8 cellular contexts compared by ENCODE assay signal in genomic region chr3:13419356-13420050, GRCh38. TPM values are rescaled to one million over a fixed set of nuclear protein-coding genes. Genes with fewer than 3 reads are reported as not detected.
DNase-seq lines count a peak whose midpoint lies in the region; ATAC-seq and TF ChIP-seq lines count a peak whose summit lies in the region.

No MANE protein-coding gene starts in this region.

- H3K27ac ChIP-seq in PC-9 (no peak overlapping the region), right cardiac atrium (ENCODE audit: low read length) (no peak overlapping the region), rectal smooth muscle tissue (ENCODE audit: low read depth, low read length) (no peak overlapping the region)

- peak overlapping the region; percentile 54 for H3K9ac ChIP-seq in rectal smooth muscle tissue (ENCODE audit: low read length)

- peak; percentile 40 for DNase-seq in NK-92 treated with Interleukin-12 subunit alpha and Interleukin-12 subunit beta, amount 100 ng/mL, for 24 hours (lab: John Stamatoyannopoulos, UW)
- DNase-seq in NK-92 (lab: John Stamatoyannopoulos, UW; ENCODE audit: unreplicated experiment), result no peak
- DNase-seq in PC-9, result peak in 1 of 2 experiments; percentile 28
- peak; percentile 72 for DNase-seq in activated naive CD4-positive, alpha-beta T cell treated with anti-CD3 and anti-CD28 coated beads, Interleukin-2, amount 50 U/mL, for 16 hours
- DNase-seq in right cardiac atrium, result peak; percentile 36 to 78 (median 76)
- no peak for DNase-seq in NCI-H1694 treated with DMSO at 0.1 percent for 48 hours (lab: John Stamatoyannopoulos, UW)

- H4K20me1 ChIP-seq in PC-9 (ENCODE audit: insufficient read depth), result peaks cover 12% of the 10 kb centered on the region

- CTCF ChIA-PET in PC-9 (lab: Charles Lee), result no interaction called here

- H3K79me2 ChIP-seq in PC-9 (ENCODE audit: low read depth), result peaks cover 52% of the 10 kb centered on the region

- H2AFZ ChIP-seq in PC-9, result peak overlapping the region; percentile 83

- H3K27me3 ChIP-seq in PC-9 (ENCODE audit: insufficient read depth, low read depth) (no peaks in the 10 kb centered on the region), right cardiac atrium (ENCODE audit: control insufficient read depth, insufficient read depth) (no peaks in the 10 kb centered on the region), rectal smooth muscle tissue (ENCODE audit: control insufficient read depth, insufficient read depth, low read length) (no peaks in the 10 kb centered on the region)

- H3K36me3 ChIP-seq in PC-9 (ENCODE audit: low read depth) (no peaks in the 10 kb centered on the region), rectal smooth muscle tissue (ENCODE audit: control insufficient read depth, insufficient read depth, low read length) (no peaks in the 10 kb centered on the region)

- BruUV-seq in PC-9 (replicated peaks; lab: Mats Ljungman, UMichigan), result no TSS peak

- whole genome bisulfite sequencing in right cardiac atrium, result 2% methylated on average over 74 of the region's 74 CpGs

- H3K9me2 ChIP-seq in PC-9 (ENCODE audit: insufficient read depth), result no peaks in the 10 kb centered on the region

- H3K9me3 ChIP-seq in PC-9 (ENCODE audit: insufficient read depth, low read depth), result no peaks in the 10 kb centered on the region
- H3K9me3 ChIP-seq in right cardiac atrium (ENCODE audit: control insufficient read depth, low read length), result no peaks in the 10 kb centered on the region

- peak; percentile 32 for ATAC-seq in HG03103 (IDR thresholded peaks at IDR 0.05; ENCODE audit: low read depth, unreplicated experiment)
- ATAC-seq in right cardiac atrium, result peak; percentile 69 to 77

- H3K4me1 ChIP-seq in PC-9 (replicated peaks; ENCODE audit: insufficient read depth), result peaks cover 58% of the 10 kb centered on the region
- peaks cover 2% of the 10 kb centered on the region for H3K4me1 ChIP-seq in right cardiac atrium (ENCODE audit: control insufficient read depth, insufficient read depth, low read length)
- H3K4me1 ChIP-seq in rectal smooth muscle tissue (ENCODE audit: control insufficient read depth, insufficient read depth, low read length), result no peaks in the 10 kb centered on the region

- intact Hi-C loops in PC-9 (cut with micrococcal nuclease; ENCODE audit: unreplicated experiment) (loop anchor here (2.0 kb wide), 1 partner anchor 33 kb away; no protein-coding TSS in a partner anchor), right cardiac atrium (cut with DNase I) (no loop called here)

- peaks cover 37% of the 10 kb centered on the region for H3F3A ChIP-seq in PC-9 (ENCODE audit: insufficient read depth, low read depth)

- H3K4me2 ChIP-seq in PC-9, result peak overlapping the region; percentile 98

- H3K4me3 ChIP-seq in PC-9 (peak overlapping the region; percentile 90), right cardiac atrium (ENCODE audit: low read length) (peak overlapping the region; percentile 77), rectal smooth muscle tissue (ENCODE audit: low read length) (peak overlapping the region; percentile 57)

- TF ChIP-seq CTCF in PC-9 (conservative IDR thresholded peaks at IDR 0.05), result no peak; the same call in 1 of the 2 replicates

- POLR2A ChIA-PET in PC-9 (lab: Charles Lee; ENCODE audit: unreplicated experiment), result no interaction called here

RNA-seq across cellular contexts. Expression of gene NUP210, which starts 0.6 kb away (rescaled TPM):
- total RNA-seq in PC-9 (2021) (72.7 and 84.0 TPM in 2 replicates), right cardiac atrium (1 to 10 TPM; 2.4 to 5.9 (median 4.4) TPM)
- polyA plus RNA-seq in right cardiac atrium, result 2.0 TPM

Comparison
In these comparisons a context has a peak if more than half of its experiments do, and no peak if none do; other contexts are left out.
1. DNase-seq: peak in NK-92 treated with Interleukin-12 subunit alpha and Interleukin-12 subunit beta, amount 100 ng/mL, for 24 hours (single experiment), activated naive CD4-positive, alpha-beta T cell treated with anti-CD3 and anti-CD28 coated beads, Interleukin-2, amount 50 U/mL, for 16 hours (single experiment) and right cardiac atrium (3 of 3); none in NK-92 (single experiment) and NCI-H1694 treated with DMSO at 0.1 percent for 48 hours (single experiment).
2. RNA of gene NUP210, which starts 0.6 kb away (total RNA-seq): 72.7 to 84.0 TPM in PC-9; 2.4 to 5.9 TPM in right cardiac atrium; every median in the first group is over 10 times any median in the second.
3. Peak in every context shown above with its lines, with median percentiles within 50 percentile points of each other: H3K4me3 ChIP-seq.